ENCODE assay signal across 9 cellular contexts in the genomic region with DNA sequence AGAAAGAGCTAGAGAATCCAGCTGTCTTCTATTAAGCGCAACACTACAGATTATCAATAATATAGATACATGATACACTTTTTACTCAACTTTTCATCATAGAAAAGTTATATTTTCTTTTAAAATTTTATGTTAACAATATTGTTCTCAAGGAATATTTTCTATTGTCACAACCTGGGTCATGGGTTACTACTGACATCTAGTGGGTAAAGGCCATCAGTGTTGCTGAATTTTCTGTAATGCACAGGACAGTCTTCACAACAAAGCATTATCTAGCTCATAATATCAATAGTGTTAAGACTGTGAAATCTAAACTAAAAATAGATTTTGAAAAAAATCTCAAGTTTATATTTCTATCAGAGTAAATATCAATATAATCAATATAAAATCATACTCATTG.
DNase-seq lines count a peak whose midpoint lies in the region; ATAC-seq and TF ChIP-seq lines count a peak whose summit lies in the region.
"Had no signal": no experiment of that assay in that cellular context is flagged by ENCODE, and none has a peak within 500 bp of the region (broad histone marks: within the 10 kb centered on the region; RNA-seq: fewer than 3 reads in every experiment).

No MANE protein-coding gene starts in this region.

- H3K9me3 Mint-ChIP-seq in naive thymus-derived CD8-positive, alpha-beta T cell, result peaks cover 0 to 5% (median 0%) of the 10 kb centered on the region in 9 donors
- H3K9me3 Mint-ChIP-seq: activated CD4-positive, alpha-beta memory T cell treated with anti-CD3 and anti-CD28 coated beads for 36 hours had no signal

- H3K4me3 Mint-ChIP-seq in naive thymus-derived CD8-positive, alpha-beta T cell, result no peak overlapping the region
- H3K4me3 Mint-ChIP-seq: activated CD4-positive, alpha-beta memory T cell treated with anti-CD3 and anti-CD28 coated beads for 36 hours had no signal

- H3K27ac ChIP-seq in brain microvascular endothelial cell, result no peak overlapping the region

- H3K36me3 ChIP-seq in brain microvascular endothelial cell (replicated peaks), result no peaks in the 10 kb centered on the region

- no peaks in the 10 kb centered on the region for H3K27me3 ChIP-seq in brain microvascular endothelial cell (replicated peaks)

- peaks cover 0 to 4% (median 0%) of the 10 kb centered on the region in 3 donors for H3K36me3 Mint-ChIP-seq in naive thymus-derived CD8-positive, alpha-beta T cell
- H3K36me3 Mint-ChIP-seq: activated CD4-positive, alpha-beta memory T cell treated with anti-CD3 and anti-CD28 coated beads for 36 hours had no signal

- in situ Hi-C loops in brain microvascular endothelial cell (cut with HindIII; ENCODE audit: low pct_ligation_motif_present, low sequenced_read_pairs), result no loop called here

- no peak overlapping the region for H3K27ac Mint-ChIP-seq in naive thymus-derived CD8-positive, alpha-beta T cell
- H3K27ac Mint-ChIP-seq: activated CD4-positive, alpha-beta memory T cell treated with anti-CD3 and anti-CD28 coated beads for 36 hours had no signal

- H3K27me3 Mint-ChIP-seq in naive thymus-derived CD8-positive, alpha-beta T cell, result peaks cover 0 to 12% (median 7%) of the 10 kb centered on the region in 5 donors

- TF ChIP-seq CTCF in brain microvascular endothelial cell (IDR thresholded peaks at IDR 0.05; ENCODE audit: low read depth, low read length, missing control alignments), result peak; percentile 24

- no peak overlapping the region for H3K4me3 ChIP-seq in brain microvascular endothelial cell (ENCODE audit: low read depth, low read length)

- H3K4me1 Mint-ChIP-seq in naive thymus-derived CD8-positive, alpha-beta T cell, result no peaks in the 10 kb centered on the region

- DNase-seq in ELR (ENCODE audit: low read depth) (peak; percentile 35), Kasumi-1 (lab: John Stamatoyannopoulos, UW) (peak; percentile 57 to 76), brain microvascular endothelial cell (no peak), myocyte (ENCODE audit: low read depth) (peak; percentile 47), mesenteric fat pad (ENCODE audit: low spot score) (no peak)
- DNase-seq in naive thymus-derived CD8-positive, alpha-beta T cell, result no peak
- DNase-seq: activated CD4-positive, alpha-beta memory T cell treated with anti-CD3 and anti-CD28 coated beads for 36 hours; NCI-H510A treated with DMSO at 0.1 percent for 48 hours had no signal

- POLR2A ChIA-PET in naive thymus-derived CD8-positive, alpha-beta T cell (lab: Charles Lee), result no interaction called here

- ATAC-seq in naive thymus-derived CD8-positive, alpha-beta T cell, result no peak
- no peak for ATAC-seq in GM19395 (IDR thresholded peaks at IDR 0.05; ENCODE audit: unreplicated experiment)

Comparison
In these comparisons a context has a peak if more than half of its experiments do, and no peak if none do; other contexts are left out.
1. DNase-seq: peak in ELR (single experiment), Kasumi-1 (2 of 2) and myocyte (single experiment); none in brain microvascular endothelial cell (single experiment), naive thymus-derived CD8-positive, alpha-beta T cell (0 of 10) and mesenteric fat pad (single experiment).